ENCODE assay signal across 2 cellular contexts in the genomic region with DNA sequence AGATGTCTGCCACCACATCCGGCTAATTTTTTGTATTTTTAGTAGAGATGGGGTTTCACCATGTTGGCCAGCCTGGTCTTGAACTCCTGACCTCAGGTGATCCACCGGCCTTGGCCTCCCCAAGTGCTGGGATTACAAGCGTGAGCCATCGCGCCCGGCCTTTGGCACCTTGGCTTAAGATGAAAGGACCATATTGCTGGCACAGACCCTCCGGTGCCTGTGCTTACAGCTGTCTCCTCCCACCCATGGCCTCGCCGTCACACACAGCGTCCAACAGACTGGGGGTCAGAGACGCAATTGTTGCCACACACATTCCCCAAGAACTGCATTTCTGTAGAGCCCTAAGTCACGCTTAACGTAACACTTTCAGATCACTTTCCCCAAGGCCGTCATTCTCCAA. TPM values are rescaled to one million over a fixed set of nuclear protein-coding genes. Genes with fewer than 3 reads are reported as not detected.
"Had no signal": no experiment of that assay in that cellular context is flagged by ENCODE, and none has a peak within 500 bp of the region (broad histone marks: within the 10 kb centered on the region; RNA-seq: fewer than 3 reads in every experiment).

No MANE protein-coding gene starts in this region.

RNA-seq across cellular contexts. Expression of gene DRD1, which starts 2.4 kb away (rescaled TPM):
- total RNA-seq: thyroid gland, vagina had no signal
